In the genomic region with DNA sequence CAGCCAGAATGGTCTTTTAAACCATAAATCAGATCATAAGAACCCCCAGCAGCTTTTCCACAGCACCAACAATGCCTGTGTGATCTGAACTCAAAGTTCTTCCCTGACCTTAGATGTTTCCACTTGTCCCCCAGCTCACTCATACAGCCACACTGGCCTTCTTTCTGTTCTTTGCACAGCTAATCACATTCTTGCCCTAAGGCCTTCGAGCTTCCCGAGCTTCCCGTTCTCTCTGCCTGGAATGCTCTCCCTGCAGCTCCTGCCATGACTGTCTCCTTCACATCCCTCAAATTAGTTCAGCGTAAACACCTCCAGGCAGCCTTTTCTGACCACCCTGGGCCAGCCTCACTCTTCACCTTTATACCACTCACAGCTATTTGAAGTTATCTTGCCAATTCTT, we compare ENCODE assay signal across 32 cellular contexts.
"Had no signal": no experiment of that assay in that cellular context is flagged by ENCODE, and none has a peak within 500 bp of the region (broad histone marks: within the 10 kb centered on the region; RNA-seq: fewer than 3 reads in every experiment).

No MANE protein-coding gene starts in this region.

- H3K27ac Mint-ChIP-seq: activated B cell treated with CpG ODN at 0.5 μM for 24 hours; activated CD8-positive, alpha-beta T cell treated with anti-CD3 and anti-CD28 coated beads for 36 hours; activated naive CD4-positive, alpha-beta T cell treated with anti-CD3 and anti-CD28 coated beads for 36 hours; activated naive CD4-positive, alpha-beta T cell treated with anti-CD3 and anti-CD28 coated beads, Interleukin-2, amount 50 U/mL, for 24 hours; activated naive CD8-positive, alpha-beta T cell treated with anti-CD3 and anti-CD28 coated beads for 36 hours; activated naive CD8-positive, alpha-beta T cell treated with anti-CD3 and anti-CD28 coated beads, Interleukin-2, amount 50 U/mL, for 24 hours; activated T-helper 17 cell treated with anti-CD3 and anti-CD28 coated beads, Interleukin-2, amount 50 U/mL, for 72 hours; T-helper 17 cell; T-helper 2 cell treated with Interferon-gamma antibody and Interleukin-4, amounts not matched to agents 5 μg/mL and 100 μg/mL, for 36 hours had no signal

- H3K36me3 Mint-ChIP-seq: activated naive CD8-positive, alpha-beta T cell treated with anti-CD3 and anti-CD28 coated beads for 36 hours had no signal

- H3K27me3 ChIP-seq: body of pancreas, colonic mucosa, gastrocnemius medialis had no signal

- DNase-seq: activated B cell treated with CpG ODN at 0.5 μM for 24 hours; activated CD4-positive, alpha-beta T cell treated with anti-CD3 and anti-CD28 coated beads for 48 hours; activated CD4-positive, alpha-beta T cell treated with anti-CD3 and anti-CD28 coated beads, Interleukin-2, amount 50 U/mL, for 1 hour; activated CD4-positive, alpha-beta T cell treated with anti-CD3 and anti-CD28 coated beads, Interleukin-2, amount 50 U/mL, for 48 hours; activated CD8-positive, alpha-beta memory T cell treated with anti-CD3 and anti-CD28 coated beads for 24 hours; activated CD8-positive, alpha-beta T cell treated with anti-CD3 and anti-CD28 coated beads for 36 hours; activated effector memory CD4-positive, alpha-beta T cell treated with Interleukin-2 at 50 U/mL for 16 hours; activated gamma-delta T cell treated with Interleukin-2 at 50 U/mL for 16 hours; activated naive CD4-positive, alpha-beta T cell treated with anti-CD3 and anti-CD28 coated beads for 36 hours; activated naive CD8-positive, alpha-beta T cell treated with anti-CD3 and anti-CD28 coated beads for 36 hours; activated naive CD8-positive, alpha-beta T cell treated with anti-CD3 and anti-CD28 coated beads, Interleukin-2, amount 50 U/mL, for 24 hours; activated T-cell treated with anti-CD3 and anti-CD28 coated beads, Interleukin-2, amount 50 U/mL, for 4 hours; adrenal gland; amygdala; aorta; body of pancreas; caudate nucleus; colonic mucosa; effector CD8-positive, alpha-beta T cell; foreskin fibroblast; gastrocnemius medialis; T-helper 1 cell; T-helper 17 cell; T1000; WERI-Rb-1 had no signal

- H3K9me3 ChIP-seq: adrenal gland, body of pancreas, colonic mucosa, gastrocnemius medialis had no signal

- H3K27ac ChIP-seq: adrenal gland, body of pancreas, colonic mucosa, gastrocnemius medialis, WERI-Rb-1 had no signal

- H3K36me3 ChIP-seq: adrenal gland, colonic mucosa, gastrocnemius medialis, WERI-Rb-1 had no signal

- FAIRE-seq: endometrium, endothelial cell of umbilical vein had no signal

- ATAC-seq: activated CD4-positive, CD25-positive, alpha-beta regulatory T cell treated with anti-CD3 and anti-CD28 coated beads, Interleukin-2, amount 50 U/mL, for 24 hours; activated CD8-positive, alpha-beta T cell treated with anti-CD3 and anti-CD28 coated beads for 36 hours; activated naive CD8-positive, alpha-beta T cell treated with anti-CD3 and anti-CD28 coated beads, Interleukin-2, amount 50 U/mL, for 24 hours; activated T-cell treated with anti-CD3 and anti-CD28 coated beads, Interleukin-2, amount 50 U/mL, for 4 hours; activated T-helper 17 cell treated with anti-CD3 and anti-CD28 coated beads, Interleukin-2, amount 50 U/mL, for 72 hours; body of pancreas; esophagus mucosa; gastrocnemius medialis; T-helper 17 cell had no signal

- H3K4me1 Mint-ChIP-seq: activated B cell treated with CpG ODN at 0.5 μM for 24 hours; activated naive CD4-positive, alpha-beta T cell treated with anti-CD3 and anti-CD28 coated beads, Interleukin-2, amount 50 U/mL, for 24 hours; activated naive CD8-positive, alpha-beta T cell treated with anti-CD3 and anti-CD28 coated beads for 36 hours; activated naive CD8-positive, alpha-beta T cell treated with anti-CD3 and anti-CD28 coated beads, Interleukin-2, amount 50 U/mL, for 24 hours; activated T-helper 17 cell treated with anti-CD3 and anti-CD28 coated beads, Interleukin-2, amount 50 U/mL, for 72 hours; T-helper 17 cell had no signal

- H3K4me3 ChIP-seq: adrenal gland, body of pancreas, colonic mucosa, gastrocnemius medialis had no signal

- H3K9me3 Mint-ChIP-seq: activated CD8-positive, alpha-beta T cell treated with anti-CD3 and anti-CD28 coated beads for 36 hours; activated naive CD4-positive, alpha-beta T cell treated with anti-CD3 and anti-CD28 coated beads for 36 hours; activated naive CD4-positive, alpha-beta T cell treated with anti-CD3 and anti-CD28 coated beads, Interleukin-2, amount 50 U/mL, for 24 hours; activated naive CD8-positive, alpha-beta T cell treated with anti-CD3 and anti-CD28 coated beads for 36 hours; activated naive CD8-positive, alpha-beta T cell treated with anti-CD3 and anti-CD28 coated beads, Interleukin-2, amount 50 U/mL, for 24 hours; activated T-cell treated with anti-CD3 and anti-CD28 coated beads, Interleukin-2, amount 50 U/mL, for 4 hours; T-helper 2 cell treated with Interferon-gamma antibody and Interleukin-4, amounts not matched to agents 5 μg/mL and 100 μg/mL, for 36 hours had no signal

- H3K4me3 Mint-ChIP-seq: activated B cell treated with CpG ODN at 0.5 μM for 24 hours; activated CD8-positive, alpha-beta T cell treated with anti-CD3 and anti-CD28 coated beads for 36 hours; activated naive CD4-positive, alpha-beta T cell treated with anti-CD3 and anti-CD28 coated beads for 36 hours; activated naive CD4-positive, alpha-beta T cell treated with anti-CD3 and anti-CD28 coated beads, Interleukin-2, amount 50 U/mL, for 24 hours; activated naive CD8-positive, alpha-beta T cell treated with anti-CD3 and anti-CD28 coated beads for 36 hours; activated naive CD8-positive, alpha-beta T cell treated with anti-CD3 and anti-CD28 coated beads, Interleukin-2, amount 50 U/mL, for 24 hours; activated T-cell treated with anti-CD3 and anti-CD28 coated beads, Interleukin-2, amount 50 U/mL, for 4 hours; activated T-helper 17 cell treated with anti-CD3 and anti-CD28 coated beads, Interleukin-2, amount 50 U/mL, for 72 hours; T-helper 17 cell; T-helper 2 cell treated with Interferon-gamma antibody and Interleukin-4, amounts not matched to agents 5 μg/mL and 100 μg/mL, for 36 hours had no signal

- H3K4me1 ChIP-seq: adrenal gland, colonic mucosa, gastrocnemius medialis had no signal
